ENCODE assay signal across 8 cellular contexts in the genomic region with DNA sequence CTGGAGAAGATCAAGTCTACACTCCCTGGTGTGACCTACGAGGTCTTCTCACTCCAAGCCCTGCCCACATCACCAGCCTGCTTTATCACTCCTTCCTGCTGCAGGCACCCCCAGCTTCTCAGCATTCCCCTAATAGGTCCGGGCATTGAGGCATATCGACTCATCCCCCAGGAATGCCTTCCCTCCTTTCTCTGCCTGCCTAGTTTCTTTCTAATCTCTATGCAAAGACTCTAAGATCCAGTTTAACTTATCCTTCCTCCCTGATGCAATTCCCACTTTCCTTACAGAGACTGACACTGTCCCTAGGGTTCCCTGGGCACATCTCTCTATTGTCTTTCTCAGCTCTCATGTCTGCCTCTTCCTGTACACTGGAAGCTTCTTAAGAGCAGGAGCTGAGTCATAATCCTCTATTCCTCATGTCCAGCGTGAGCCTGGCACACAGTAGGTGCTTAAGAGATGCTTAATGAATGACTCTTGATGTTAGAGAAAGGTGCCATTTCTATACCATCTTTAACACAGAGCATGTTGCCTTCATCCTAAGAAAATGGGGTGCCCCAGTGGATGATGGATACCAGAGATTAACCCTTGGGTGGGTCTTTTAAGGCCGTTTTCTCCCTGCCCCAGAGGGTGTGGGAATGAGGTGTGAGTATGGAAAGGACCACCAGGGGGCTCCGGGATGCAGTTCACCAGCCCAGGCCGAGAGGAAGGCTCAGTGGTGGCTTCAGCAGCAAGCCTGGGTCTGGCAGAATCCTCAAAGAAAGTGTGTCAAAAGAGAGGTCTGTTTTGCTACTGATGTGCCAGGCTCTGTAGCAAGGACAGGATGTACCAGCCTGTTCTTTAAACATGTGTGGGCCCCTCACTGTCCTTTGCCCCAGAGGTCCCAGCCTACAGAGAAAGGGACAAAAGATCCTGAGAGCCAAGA. TPM values are rescaled to one million over a fixed set of nuclear protein-coding genes. Genes with fewer than 3 reads are reported as not detected.
DNase-seq lines count a peak whose midpoint lies in the region; ATAC-seq and TF ChIP-seq lines count a peak whose summit lies in the region.

No MANE protein-coding gene starts in this region.

- H3K27ac ChIP-seq in adrenal gland (peak overlapping the region in 2 of 5 donors; percentile 30 to 46), sigmoid colon (peak overlapping the region; percentile 97 to 99 (median 98))

- DNase-seq in ELF-1 (ENCODE audit: low read depth, low spot score) (peak; percentile 91), NCI-H82 (lab: John Stamatoyannopoulos, UW) (peak; percentile 87), adrenal gland (peak; percentile 38 to 87 (median 65)), left ventricle myocardium superior (peak; percentile 74), sigmoid colon (peak; percentile 95)

- intact Hi-C loops in adrenal gland (cut with DNase I) = loop anchor here in 1 of 2 donors (10.0 kb wide), 1 partner anchor 483 kb away; no protein-coding TSS in a partner anchor
- intact Hi-C loops in left ventricle myocardium superior (cut with micrococcal nuclease) = loop anchor here (10.0 kb wide), 1 partner anchor 473 kb away; no protein-coding TSS in a partner anchor
- intact Hi-C loops in sigmoid colon (cut with DNase I) = loop anchor here (1.0 to 5.0 kb wide), 8 partner anchors 19 to 483 kb away; no protein-coding TSS in a partner anchor

- TF ChIP-seq EP300 in sigmoid colon (IDR thresholded peaks at IDR 0.05) = peak; percentile 89 to 98 (median 92)

- H3K36me3 ChIP-seq in adrenal gland (replicated peaks in 1 of 2) (no peaks in the 10 kb centered on the region), sigmoid colon (no peaks in the 10 kb centered on the region)

- peak; percentile 56 for ATAC-seq in HG02970 (IDR thresholded peaks at IDR 0.05; ENCODE audit: low FRiP score, unreplicated experiment)
- ATAC-seq in left ventricle myocardium superior = peak; percentile 83
- ATAC-seq in GM18520 (IDR thresholded peaks at IDR 0.05; ENCODE audit: unreplicated experiment) = no peak
- ATAC-seq in GM19023 (IDR thresholded peaks at IDR 0.05; ENCODE audit: unreplicated experiment) = no peak

- WGBS in adrenal gland, 4 donors = 38 to 46% (median 39%) methylated on average over 7 of the region's 7 CpGs
- WGBS in sigmoid colon, 2 donors = 39 to 51% methylated on average over 7 of the region's 7 CpGs

- H3K4me1 ChIP-seq in adrenal gland (replicated peaks in 1 of 2) (peaks cover 0 to 38% of the 10 kb centered on the region in 2 donors), sigmoid colon (peaks cover 0 to 100% (median 92%) of the 10 kb centered on the region in 4 donors)

- no peaks in the 10 kb centered on the region for H3K9me3 ChIP-seq in adrenal gland (replicated peaks in 1 of 3)
- no peaks in the 10 kb centered on the region for H3K9me3 ChIP-seq in sigmoid colon

- H3K27me3 ChIP-seq in adrenal gland = no peaks in the 10 kb centered on the region
- no peaks in the 10 kb centered on the region for H3K27me3 ChIP-seq in sigmoid colon

- H3K4me3 ChIP-seq in adrenal gland (no peak overlapping the region), sigmoid colon (no peak overlapping the region)

- TF ChIP-seq CTCF in adrenal gland (IDR thresholded peaks at IDR 0.05) (peak; percentile 28 to 75 (median 60)), sigmoid colon (IDR thresholded peaks at IDR 0.05) (peak in 3 of 4 experiments; percentile 75 to 89 (median 82))

- TF ChIP-seq POLR2A in adrenal gland (IDR thresholded peaks at IDR 0.05) (no peak), sigmoid colon (IDR thresholded peaks at IDR 0.05) (no peak)

RNA-seq across cellular contexts. Expression of a gene that starts 34.7 kb away (rescaled TPM):
- total RNA-seq in adrenal gland (10 to 100 TPM; 23.3 to 58.9 (median 40.9) TPM), left ventricle myocardium superior (56.4 TPM), sigmoid colon (100 to 1,000 TPM; 110 to 195 (median 161) TPM)
- polyA plus RNA-seq in adrenal gland (10 to 100 TPM; 13.0 to 33.4 (median 16.9) TPM), sigmoid colon (10 to 100 TPM; 15.7 to 27.8 (median 16.8) TPM)

Comparison
In these comparisons a context has a peak if more than half of its experiments do, and no peak if none do; other contexts are left out.
1. ATAC-seq: peak in HG02970 (single experiment) and left ventricle myocardium superior (single experiment); none in GM18520 (single experiment) and GM19023 (single experiment).
2. Peak in every context shown above with its lines, with median percentiles within 50 percentile points of each other: DNase-seq.